ENCODE assay signal across 34 cellular contexts in the genomic region with DNA sequence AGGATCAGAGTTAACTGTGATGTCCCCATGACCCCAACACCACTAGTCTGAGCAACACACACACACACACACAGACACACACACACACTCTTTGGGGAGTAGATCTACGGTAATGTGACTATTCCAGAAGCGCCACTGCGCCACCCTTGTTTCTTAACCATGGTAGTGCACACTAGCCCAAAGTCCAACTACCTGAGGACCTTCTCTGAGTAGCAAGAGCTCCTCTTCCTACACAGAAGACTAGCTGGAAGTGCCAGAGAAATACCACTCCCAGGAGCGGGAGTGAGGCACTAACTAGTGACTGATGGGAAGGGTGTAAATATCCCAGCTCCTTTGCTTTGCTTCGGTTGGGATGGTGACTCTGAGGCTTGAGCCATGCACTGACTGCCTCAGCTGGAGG.
"Had no signal": no experiment of that assay in that cellular context is flagged by ENCODE, and none has a peak within 500 bp of the region (broad histone marks: within the 10 kb centered on the region; RNA-seq: fewer than 3 reads in every experiment).

No MANE protein-coding gene starts in this region.

- H3K4me1 ChIP-seq: adrenal gland, ascending aorta had no signal

- H3K4me1 Mint-ChIP-seq: activated B cell treated with CpG ODN at 0.5 μM for 24 hours; activated CD4-positive, alpha-beta T cell treated with anti-CD3 and anti-CD28 coated beads, Interleukin-2, amount 10 ng/mL, durations not matched to agents 7 days and 5 days; activated T-helper 17 cell treated with anti-CD3 and anti-CD28 coated beads, Interleukin-2, amount 50 U/mL, for 72 hours; brain had no signal

- H3K27me3 Mint-ChIP-seq: activated B cell treated with CpG ODN at 0.5 μM for 24 hours; activated CD4-positive, alpha-beta memory T cell treated with anti-CD3 and anti-CD28 coated beads for 36 hours; activated CD4-positive, alpha-beta T cell treated with anti-CD3 and anti-CD28 coated beads, Interleukin-2, amount 10 ng/mL, durations not matched to agents 7 days and 5 days; activated CD8-positive, alpha-beta T cell treated with anti-CD3 and anti-CD28 coated beads for 36 hours; activated naive CD8-positive, alpha-beta T cell treated with anti-CD3 and anti-CD28 coated beads for 36 hours; activated T-helper 17 cell treated with anti-CD3 and anti-CD28 coated beads, Interleukin-2, amount 50 U/mL, for 72 hours; brain had no signal

- H3K36me3 Mint-ChIP-seq: activated CD4-positive, alpha-beta memory T cell treated with anti-CD3 and anti-CD28 coated beads for 36 hours; activated naive CD4-positive, alpha-beta T cell treated with anti-CD3 and anti-CD28 coated beads, Interleukin-2, amount 50 U/mL, for 72 hours; activated naive CD8-positive, alpha-beta T cell treated with anti-CD3 and anti-CD28 coated beads for 36 hours; brain had no signal

- H3K27ac Mint-ChIP-seq: activated B cell treated with CpG ODN at 0.5 μM for 24 hours; activated CD4-positive, alpha-beta memory T cell treated with anti-CD3 and anti-CD28 coated beads for 36 hours; activated CD4-positive, alpha-beta T cell treated with anti-CD3 and anti-CD28 coated beads, Interleukin-2, amount 10 ng/mL, durations not matched to agents 7 days and 5 days; activated CD8-positive, alpha-beta T cell treated with anti-CD3 and anti-CD28 coated beads for 36 hours; activated naive CD4-positive, alpha-beta T cell treated with anti-CD3 and anti-CD28 coated beads for 36 hours; activated naive CD4-positive, alpha-beta T cell treated with anti-CD3 and anti-CD28 coated beads, Interleukin-2, amount 50 U/mL, for 72 hours; activated naive CD8-positive, alpha-beta T cell treated with anti-CD3 and anti-CD28 coated beads for 36 hours; activated T-cell treated with anti-CD3 and anti-CD28 coated beads, Interleukin-2, amount 50 U/mL, for 72 hours; activated T-helper 1 cell treated with anti-CD3 and anti-CD28 coated beads, Interleukin-12 subunit alpha, Interleukin-12 subunit beta, Interleukin-2, Interleukin-4 antibody, amounts not matched to agents 30 ng/mL and 10 ng/mL and 1 ng/mL, durations not matched to agents 14 hours and 24 hours and 36 hours; activated T-helper 17 cell treated with anti-CD3 and anti-CD28 coated beads, Interleukin-2, amount 50 U/mL, for 72 hours; T-helper 1 cell treated with Interleukin-12 subunit alpha and Interleukin-12 subunit beta and Interleukin-4 antibody, amounts not matched to agents 30 μg/mL and 1 μg/mL, for 36 hours; T-helper 2 cell treated with Interferon-gamma antibody and Interleukin-4, amounts not matched to agents 5 μg/mL and 100 μg/mL, for 36 hours had no signal

- H3K9me3 Mint-ChIP-seq: activated B cell treated with CpG ODN at 0.5 μM for 24 hours; activated CD4-positive, alpha-beta memory T cell treated with anti-CD3 and anti-CD28 coated beads for 36 hours; activated CD4-positive, alpha-beta T cell treated with anti-CD3 and anti-CD28 coated beads, Interleukin-2, amount 10 ng/mL, durations not matched to agents 7 days and 5 days; activated CD8-positive, alpha-beta T cell treated with anti-CD3 and anti-CD28 coated beads for 36 hours; activated naive CD4-positive, alpha-beta T cell treated with anti-CD3 and anti-CD28 coated beads for 36 hours; activated naive CD4-positive, alpha-beta T cell treated with anti-CD3 and anti-CD28 coated beads, Interleukin-2, amount 50 U/mL, for 72 hours; activated naive CD8-positive, alpha-beta T cell treated with anti-CD3 and anti-CD28 coated beads for 36 hours; activated T-cell treated with anti-CD3 and anti-CD28 coated beads, Interleukin-2, amount 50 U/mL, for 4 hours; activated T-cell treated with anti-CD3 and anti-CD28 coated beads, Interleukin-2, amount 50 U/mL, for 72 hours; activated T-helper 1 cell treated with anti-CD3 and anti-CD28 coated beads, Interleukin-12 subunit alpha, Interleukin-12 subunit beta, Interleukin-2, Interleukin-4 antibody, amounts not matched to agents 30 ng/mL and 10 ng/mL and 1 ng/mL, durations not matched to agents 14 hours and 24 hours and 36 hours; activated T-helper 17 cell treated with anti-CD3 and anti-CD28 coated beads, Interleukin-2, amount 50 U/mL, for 72 hours; brain; T-helper 1 cell treated with Interleukin-12 subunit alpha and Interleukin-12 subunit beta and Interleukin-4 antibody, amounts not matched to agents 30 μg/mL and 1 μg/mL, for 36 hours; T-helper 2 cell treated with Interferon-gamma antibody and Interleukin-4, amounts not matched to agents 5 μg/mL and 100 μg/mL, for 36 hours had no signal

- ATAC-seq: activated CD8-positive, alpha-beta T cell treated with anti-CD3 and anti-CD28 coated beads for 36 hours; activated naive CD4-positive, alpha-beta T cell treated with anti-CD3 and anti-CD28 coated beads, Interleukin-2, amount 50 U/mL, for 72 hours; activated T-cell treated with anti-CD3 and anti-CD28 coated beads, Interleukin-2, amount 50 U/mL, for 4 hours; activated T-cell treated with anti-CD3 and anti-CD28 coated beads, Interleukin-2, amount 50 U/mL, for 72 hours; activated T-helper 17 cell treated with anti-CD3 and anti-CD28 coated beads, Interleukin-2, amount 50 U/mL, for 72 hours had no signal

- H3K27me3 ChIP-seq: adrenal gland, ascending aorta had no signal

- H3K4me3 ChIP-seq: adrenal gland, ascending aorta had no signal

- DNase-seq: activated B cell treated with CpG ODN at 0.5 μM for 24 hours; activated CD4-positive, alpha-beta memory T cell treated with anti-CD3 and anti-CD28 coated beads for 36 hours; activated CD4-positive, alpha-beta T cell treated with anti-CD3 and anti-CD28 coated beads for 4 hours; activated CD4-positive, alpha-beta T cell treated with anti-CD3 and anti-CD28 coated beads, Interleukin-2, amount 10 ng/mL, durations not matched to agents 7 days and 5 days; activated CD4-positive, CD25-positive, alpha-beta regulatory T cell treated with anti-CD3 and anti-CD28 coated beads, Interleukin-2, amount 50 U/mL, for 72 hours; activated CD8-positive, alpha-beta memory T cell treated with anti-CD3 and anti-CD28 coated beads, Interleukin-2, amount 50 U/mL, for 4 hours; activated CD8-positive, alpha-beta T cell treated with anti-CD3 and anti-CD28 coated beads for 36 hours; activated effector memory CD4-positive, alpha-beta T cell treated with anti-CD3 and anti-CD28 coated beads, Interleukin-2, amount 50 U/mL, for 16 hours; activated gamma-delta T cell treated with Interleukin-2 at 50 U/mL for 16 hours; activated naive CD4-positive, alpha-beta T cell; activated naive CD4-positive, alpha-beta T cell treated with anti-CD3 and anti-CD28 coated beads for 36 hours; activated naive CD4-positive, alpha-beta T cell treated with anti-CD3 and anti-CD28 coated beads, Interleukin-2, amount 50 U/mL, for 16 hours; activated naive CD8-positive, alpha-beta T cell treated with anti-CD3 and anti-CD28 coated beads for 36 hours; activated T-cell treated with anti-CD3 and anti-CD28 coated beads for 4 hours; activated T-cell treated with anti-CD3 and anti-CD28 coated beads, Interleukin-2, amount 50 U/mL, for 1 hour; activated T-cell treated with anti-CD3 and anti-CD28 coated beads, Interleukin-2, amount 50 U/mL, for 4 hours; activated T-cell treated with anti-CD3 and anti-CD28 coated beads, Interleukin-2, amount 50 U/mL, for 72 hours; adrenal gland; amniotic stem cell; anterior cingulate cortex; central memory CD4-positive, alpha-beta T cell; cerebellar nuclear complex; SW 1271; T-helper 1 cell; T-helper 2 cell; T-helper 9 cell had no signal

- H3K4me3 Mint-ChIP-seq: activated B cell treated with CpG ODN at 0.5 μM for 24 hours; activated CD4-positive, alpha-beta memory T cell treated with anti-CD3 and anti-CD28 coated beads for 36 hours; activated CD4-positive, alpha-beta T cell treated with anti-CD3 and anti-CD28 coated beads, Interleukin-2, amount 10 ng/mL, durations not matched to agents 7 days and 5 days; activated CD8-positive, alpha-beta T cell treated with anti-CD3 and anti-CD28 coated beads for 36 hours; activated naive CD4-positive, alpha-beta T cell treated with anti-CD3 and anti-CD28 coated beads for 36 hours; activated naive CD8-positive, alpha-beta T cell treated with anti-CD3 and anti-CD28 coated beads for 36 hours; activated T-cell treated with anti-CD3 and anti-CD28 coated beads, Interleukin-2, amount 50 U/mL, for 4 hours; activated T-cell treated with anti-CD3 and anti-CD28 coated beads, Interleukin-2, amount 50 U/mL, for 72 hours; activated T-helper 1 cell treated with anti-CD3 and anti-CD28 coated beads, Interleukin-12 subunit alpha, Interleukin-12 subunit beta, Interleukin-2, Interleukin-4 antibody, amounts not matched to agents 30 ng/mL and 10 ng/mL and 1 ng/mL, durations not matched to agents 14 hours and 24 hours and 36 hours; activated T-helper 17 cell treated with anti-CD3 and anti-CD28 coated beads, Interleukin-2, amount 50 U/mL, for 72 hours; brain; T-helper 1 cell treated with Interleukin-12 subunit alpha and Interleukin-12 subunit beta and Interleukin-4 antibody, amounts not matched to agents 30 μg/mL and 1 μg/mL, for 36 hours; T-helper 2 cell treated with Interferon-gamma antibody and Interleukin-4, amounts not matched to agents 5 μg/mL and 100 μg/mL, for 36 hours had no signal

- H3K27ac ChIP-seq: adrenal gland, ascending aorta, VCaP had no signal

- H3K36me3 ChIP-seq: adrenal gland, ascending aorta had no signal

- H3K9me3 ChIP-seq: adrenal gland, ascending aorta had no signal
